In the genomic region with DNA sequence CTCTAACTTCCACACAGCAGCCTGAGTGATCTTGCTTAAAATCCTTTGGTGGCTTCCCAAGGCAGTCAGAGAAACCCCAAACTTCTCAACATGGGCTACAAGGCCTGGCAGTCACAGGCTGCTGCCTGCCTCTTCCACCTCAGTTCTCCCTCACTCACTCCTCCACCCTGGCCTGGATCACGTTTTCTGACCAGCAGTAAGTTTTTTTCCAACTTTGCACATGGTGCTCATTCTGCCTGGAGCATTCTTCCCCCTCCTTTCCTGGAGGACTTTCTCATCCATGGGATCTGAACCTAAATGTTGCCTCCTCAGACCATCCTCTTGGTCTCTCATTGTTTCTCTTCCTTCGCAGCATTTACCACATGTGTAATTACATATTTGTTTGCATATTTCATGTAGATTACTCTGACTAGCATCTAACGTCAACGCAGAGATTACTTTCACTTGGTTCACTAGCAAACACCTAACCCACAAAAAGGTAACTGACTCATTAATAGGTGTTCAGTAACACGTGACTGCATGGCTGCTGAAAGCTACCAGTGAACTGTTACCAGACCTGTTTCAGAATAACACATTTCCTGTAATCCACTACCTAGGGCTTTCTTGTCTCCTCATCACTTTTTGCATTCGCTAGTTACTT, we compare ENCODE assay signal across 8 cellular contexts. TPM values are rescaled to one million over a fixed set of nuclear protein-coding genes. Genes with fewer than 3 reads are reported as not detected.
DNase-seq lines count a peak whose midpoint lies in the region; ATAC-seq and TF ChIP-seq lines count a peak whose summit lies in the region.

No MANE protein-coding gene starts in this region.

- H3K9me3 ChIP-seq in hepatocyte (ENCODE audit: low read depth), result no peaks in the 10 kb centered on the region

- no peak overlapping the region for H3K4me2 ChIP-seq in hepatocyte

- H3K27me3 ChIP-seq in hepatocyte, result no peaks in the 10 kb centered on the region

- H3K4me3 Mint-ChIP-seq in memory B cell, result peak overlapping the region; percentile 66

- H3K4me1 ChIP-seq in hepatocyte (ENCODE audit: insufficient read depth), result peaks cover 10% of the 10 kb centered on the region

- peak; percentile 47 for DNase-seq in activated CD4-positive, alpha-beta T cell treated with anti-CD3 and anti-CD28 coated beads, Interleukin-2, amount 50 U/mL, for 1 hour
- peak in 1 of 2 donors; percentile 58 for DNase-seq in memory B cell (ENCODE audit: low spot score in 2 of 2)
- no peak for DNase-seq in NCI-H2171 (lab: John Stamatoyannopoulos, UW)
- DNase-seq in SKM-1 treated with dmso at 0.1 percent for 144 hours (lab: John Stamatoyannopoulos, UW; ENCODE audit: unreplicated experiment), result no peak
- DNase-seq in NCI-H510A (lab: John Stamatoyannopoulos, UW), result no peak
- DNase-seq in hepatocyte (ENCODE audit: low spot score), result no peak

- H4K20me1 ChIP-seq in hepatocyte (ENCODE audit: insufficient read depth, poor library complexity, severe bottlenecking), result peaks cover 44% of the 10 kb centered on the region

- peak overlapping the region; percentile 96 for H3K27ac Mint-ChIP-seq in memory B cell

- H3K4me1 Mint-ChIP-seq in memory B cell, result peaks cover 40% of the 10 kb centered on the region

- 89% methylated on average over 6 of the region's 6 CpGs for WGBS in hepatocyte (ENCODE audit: low lambda C conversion rate, missing lambda C conversion rate)

- ATAC-seq in GM19351 (IDR thresholded peaks at IDR 0.05; ENCODE audit: unreplicated experiment), result peak; percentile 81
- peak; percentile 53 for ATAC-seq in HG03095 (IDR thresholded peaks at IDR 0.05; ENCODE audit: unreplicated experiment)
- ATAC-seq in memory B cell (ENCODE audit: low read depth), result peak; percentile 93

- no peak overlapping the region for H3K27ac ChIP-seq in hepatocyte

- no peaks in the 10 kb centered on the region for H3K36me3 ChIP-seq in hepatocyte (replicated peaks; ENCODE audit: insufficient read depth, low read depth)

- no peak overlapping the region for H3K4me3 ChIP-seq in hepatocyte

- peaks cover 16% of the 10 kb centered on the region for H3K36me3 Mint-ChIP-seq in memory B cell

- H3K9me2 ChIP-seq in hepatocyte (replicated peaks; ENCODE audit: insufficient read depth), result no peaks in the 10 kb centered on the region

- H2AFZ ChIP-seq in hepatocyte, result no peak overlapping the region

- no peaks in the 10 kb centered on the region for H3K9me3 Mint-ChIP-seq in memory B cell

- H3K79me2 ChIP-seq in hepatocyte, result peaks cover 99% of the 10 kb centered on the region

- no peak for TF ChIP-seq CTCF in hepatocyte (IDR thresholded peaks at IDR 0.05; ENCODE audit: poor library complexity)

- H3K27me3 Mint-ChIP-seq in memory B cell, result no peaks in the 10 kb centered on the region

RNA-seq across cellular contexts. Expression of gene GNA13, which starts 17.1 kb away (rescaled TPM):
- 67.6 and 69.5 TPM in 2 replicates for total RNA-seq in hepatocyte
- polyA plus RNA-seq in hepatocyte, result 13.1 and 17.8 TPM in 2 replicates
